In the genomic region with DNA sequence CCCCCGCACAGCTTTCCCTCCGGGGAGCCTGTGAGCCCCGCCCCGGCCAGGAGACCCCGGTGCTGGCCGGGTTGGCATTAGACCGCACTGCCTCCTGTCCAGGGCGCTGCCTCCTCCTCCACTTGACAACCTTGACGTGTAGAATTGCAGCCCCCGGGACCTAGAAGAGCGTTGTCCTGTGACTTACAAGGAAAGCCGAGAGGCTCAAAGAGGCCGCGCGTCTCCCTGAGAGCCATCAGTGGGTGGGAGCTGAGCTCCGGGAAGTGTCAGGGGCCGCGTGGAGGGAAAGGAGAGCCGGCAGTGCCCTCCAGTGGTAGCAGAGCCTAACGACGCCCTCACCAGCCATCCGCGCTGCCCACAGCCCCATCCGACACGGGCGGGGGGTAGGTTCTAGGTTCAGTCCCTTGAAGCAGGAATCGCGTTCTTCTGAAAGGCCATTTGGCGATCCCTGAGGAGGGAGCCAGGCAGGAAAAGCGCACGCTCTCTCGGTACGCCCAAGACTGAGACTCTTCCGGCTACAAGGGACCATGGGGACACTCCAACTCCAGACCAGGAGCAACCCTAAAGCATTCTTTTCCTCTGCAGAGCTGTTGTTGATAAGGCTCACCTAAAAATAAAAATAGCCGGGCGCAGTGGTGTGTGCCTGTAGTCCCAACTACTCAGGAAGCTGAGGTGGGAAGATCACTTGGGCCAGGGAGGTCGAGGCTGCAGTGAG, we compare ENCODE assay signal across 8 cellular contexts.
DNase-seq lines count a peak whose midpoint lies in the region; ATAC-seq and TF ChIP-seq lines count a peak whose summit lies in the region.

No MANE protein-coding gene starts in this region.

- TF ChIP-seq CTCF in epithelial cell of esophagus (IDR thresholded peaks at IDR 0.05; ENCODE audit: insufficient read depth, low read depth, low read length, missing control alignments): peak; percentile 86

- no peaks in the 10 kb centered on the region for H3K9me3 ChIP-seq in mucosa of stomach (ENCODE audit: control insufficient read depth, low read length)

- ATAC-seq in GM19467 (IDR thresholded peaks at IDR 0.05; ENCODE audit: unreplicated experiment): peak; percentile 93

- peak overlapping the region; percentile 56 for H3K9ac ChIP-seq in mucosa of stomach (ENCODE audit: low read length)

- H3K27me3 ChIP-seq in mucosa of stomach (ENCODE audit: control insufficient read depth, insufficient read depth, low read length): no peaks in the 10 kb centered on the region

- peaks cover 14% of the 10 kb centered on the region for H3K4me1 ChIP-seq in mucosa of stomach (ENCODE audit: control insufficient read depth, insufficient read depth, low read length)

- H3K4me3 ChIP-seq in epithelial cell of esophagus (ENCODE audit: low read length): peak overlapping the region; percentile 21
- peak overlapping the region; percentile 31 for H3K4me3 ChIP-seq in mucosa of stomach (ENCODE audit: low read length)

- no peaks in the 10 kb centered on the region for H3K36me3 ChIP-seq in mucosa of stomach (ENCODE audit: control insufficient read depth, insufficient read depth, low read length)

- peak; percentile 65 for DNase-seq in COLO829 (ENCODE audit: low spot score)
- peak; percentile 71 for DNase-seq in HK-2 (ENCODE audit: unreplicated experiment)
- DNase-seq in NOMO-1 treated with DMSO at 0.1 percent for 48 hours (lab: John Stamatoyannopoulos, UW; ENCODE audit: unreplicated experiment): peak; percentile 49
- peak; percentile 76 for DNase-seq in activated CD8-positive, alpha-beta memory T cell treated with anti-CD3 and anti-CD28 coated beads, Interleukin-2, amount 50 U/mL, for 4 hours
- peak; percentile 68 for DNase-seq in epithelial cell of esophagus (ENCODE audit: low read depth)
- DNase-seq in stimulated activated CD8-positive, alpha-beta memory T cell treated with anti-CD3 and anti-CD28 coated beads, Interleukin-4, amount 100 ng/mL, for 24 hours (ENCODE audit: low read depth): peak; percentile 61

Comparison
In these comparisons a context has a peak if more than half of its experiments do, and no peak if none do; other contexts are left out.
1. Peak in every context shown above with its lines: DNase-seq, ATAC-seq and H3K4me3 ChIP-seq.